In the genomic region with DNA sequence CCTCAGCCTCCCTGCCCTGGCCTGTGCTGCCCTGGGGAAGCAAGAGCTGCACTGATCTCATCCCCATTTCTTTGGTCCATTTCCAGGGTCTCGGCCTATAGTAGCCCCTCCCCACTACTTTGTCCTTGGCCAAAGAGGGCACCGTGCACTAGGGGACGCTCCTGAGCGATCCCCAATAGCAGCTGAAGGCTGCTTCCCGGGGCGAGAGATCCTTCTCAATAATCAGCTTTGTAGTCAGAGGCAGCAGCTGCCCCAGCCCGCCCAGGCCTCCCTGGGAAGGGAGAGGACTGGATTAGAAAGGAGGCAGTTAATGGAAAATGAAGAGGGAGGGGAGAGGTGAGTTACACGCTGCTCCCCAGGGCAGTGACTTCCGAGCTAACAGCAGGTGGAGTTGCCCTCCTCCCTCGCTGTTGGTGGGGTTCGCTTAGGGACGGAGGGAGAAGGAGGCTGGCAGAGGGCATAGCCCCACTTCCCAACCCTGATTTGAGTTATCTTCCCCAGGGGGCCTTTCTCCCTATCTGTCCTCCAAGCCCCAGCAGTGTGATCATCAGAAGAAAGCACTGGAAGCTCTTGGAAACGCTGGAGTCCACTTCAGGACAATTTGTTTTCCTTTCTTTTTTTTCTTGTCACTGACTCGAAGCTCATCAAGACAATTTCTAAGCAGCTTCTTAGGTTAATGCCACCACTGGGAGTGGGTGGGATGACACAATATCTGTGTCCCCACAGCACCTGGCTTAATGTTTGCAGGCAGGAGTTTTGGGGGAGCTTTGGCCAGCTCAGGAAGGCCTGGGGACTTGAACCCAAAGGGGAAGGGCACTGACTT, we compare ENCODE assay signal across 8 cellular contexts. TPM values are rescaled to one million over a fixed set of nuclear protein-coding genes. Genes with fewer than 3 reads are reported as not detected.
DNase-seq lines count a peak whose midpoint lies in the region; ATAC-seq, FAIRE-seq and TF ChIP-seq lines count a peak whose summit lies in the region.

No MANE protein-coding gene starts in this region.

- no peaks in the 10 kb centered on the region for H3K9me3 Mint-ChIP-seq in astrocyte (ENCODE audit: unreplicated experiment)

- no peak overlapping the region for H2AFZ ChIP-seq in astrocyte (ENCODE audit: low read depth, low read length)

- no peaks in the 10 kb centered on the region for H3K27me3 Mint-ChIP-seq in astrocyte (ENCODE audit: low read depth, unreplicated experiment)

- peak overlapping the region; percentile 93 for H3K27ac Mint-ChIP-seq in astrocyte (ENCODE audit: unreplicated experiment)

- no peak for ATAC-seq in HG02588 (IDR thresholded peaks at IDR 0.05; ENCODE audit: unreplicated experiment)

- H3K27ac ChIP-seq in astrocyte (ENCODE audit: low read depth, low read length) = peak overlapping the region; percentile 98

- peaks cover 18% of the 10 kb centered on the region for H3K27me3 ChIP-seq in H7 (ENCODE audit: control insufficient read depth, insufficient read depth, low read length)
- no peaks in the 10 kb centered on the region for H3K27me3 ChIP-seq in astrocyte (ENCODE audit: insufficient read depth, low read length)
- H3K27me3 ChIP-seq in skeletal muscle satellite cell (ENCODE audit: control insufficient read depth, insufficient read depth, low read length) = no peaks in the 10 kb centered on the region

- peaks cover 86% of the 10 kb centered on the region for H3K79me2 ChIP-seq in astrocyte (ENCODE audit: insufficient read depth, low read length)

- peak overlapping the region; percentile 91 for H3K4me3 Mint-ChIP-seq in astrocyte (ENCODE audit: unreplicated experiment)

- TF ChIP-seq CTCF in astrocyte (IDR thresholded peaks at IDR 0.05; ENCODE audit: insufficient read depth, low read depth, low read length) = no peak

- H3K36me3 ChIP-seq in H7 (replicated peaks; ENCODE audit: control insufficient read depth, insufficient read depth, low read length) (no peaks in the 10 kb centered on the region), astrocyte (ENCODE audit: insufficient read depth, low read length) (no peaks in the 10 kb centered on the region), skeletal muscle satellite cell (ENCODE audit: insufficient read depth, low read length) (peaks cover 22% of the 10 kb centered on the region)

- H3K9me3 ChIP-seq in astrocyte (ENCODE audit: insufficient read depth, low read depth, low read length) = no peaks in the 10 kb centered on the region
- H3K9me3 ChIP-seq in skeletal muscle satellite cell (replicated peaks; ENCODE audit: low read length) = no peaks in the 10 kb centered on the region

- H3K4me1 ChIP-seq in astrocyte (ENCODE audit: insufficient read depth, low read length) (peaks cover 27% of the 10 kb centered on the region), skeletal muscle satellite cell (ENCODE audit: control insufficient read depth, insufficient read depth, low read length) (peaks cover 35% of the 10 kb centered on the region)

- peaks cover 70% of the 10 kb centered on the region for H4K20me1 ChIP-seq in astrocyte (ENCODE audit: insufficient read depth, low read length)

- H3K4me2 ChIP-seq in astrocyte (ENCODE audit: low read length) = peak overlapping the region; percentile 96
- peak overlapping the region; percentile 90 for H3K4me2 ChIP-seq in skeletal muscle satellite cell (ENCODE audit: low read length)

- H3K36me3 Mint-ChIP-seq in astrocyte (ENCODE audit: low read depth, unreplicated experiment) = peaks cover 7% of the 10 kb centered on the region

- no peak overlapping the region for H3K4me3 ChIP-seq in H7 (ENCODE audit: insufficient read depth, low read depth, low read length)
- H3K4me3 ChIP-seq in astrocyte (ENCODE audit: insufficient read depth, low read depth, low read length) = peak overlapping the region; percentile 81
- peak overlapping the region; percentile 78 for H3K4me3 ChIP-seq in skeletal muscle satellite cell (ENCODE audit: low read length)

- H3K4me1 Mint-ChIP-seq in astrocyte (ENCODE audit: low read depth, unreplicated experiment) = peaks cover 37% of the 10 kb centered on the region

- H3K9ac ChIP-seq in astrocyte (ENCODE audit: low read length) (peak overlapping the region; percentile 97), skeletal muscle satellite cell (ENCODE audit: low read depth, low read length) (peak overlapping the region; percentile 94)

- peak; percentile 93 for DNase-seq in H7
- DNase-seq in astrocyte (ENCODE audit: low read depth) = no peak
- DNase-seq in iPS DF 4.7 (ENCODE audit: extremely low read depth, low spot score) = peak; percentile 56
- no peak for DNase-seq in AML-193 (lab: John Stamatoyannopoulos, UW)
- no peak for DNase-seq in HTR-8/SVneo (ENCODE audit: insufficient read length, low spot score)
- no peak for DNase-seq in central memory CD4-positive, alpha-beta T cell

- no peak for FAIRE-seq in astrocyte (lab: Jason Lieb, UNC)
- no peak for FAIRE-seq in HTR-8/SVneo (lab: Jason Lieb, UNC)

RNA-seq across cellular contexts. Expression of gene MXRA7, which starts 2.6 kb away (rescaled TPM):
- 38.2 and 59.3 TPM in 2 replicates for total RNA-seq in H7 (2014; rRNA removed; shearing (Covaris generic))
- 177 and 179 TPM in 2 replicates for total RNA-seq in astrocyte
- 186 and 268 TPM in 2 replicates for total RNA-seq in skeletal muscle satellite cell (2012; rRNA removed)

RNA-seq across cellular contexts. Expression of gene JMJD6, which starts 18.2 kb away (rescaled TPM):
- 16.5 and 16.8 TPM in 2 replicates for total RNA-seq in H7 (2014; rRNA removed; shearing (Covaris generic))
- total RNA-seq in astrocyte = 45.5 and 47.2 TPM in 2 replicates
- total RNA-seq in skeletal muscle satellite cell (2012; rRNA removed) = 21.0 and 22.7 TPM in 2 replicates

RNA-seq across cellular contexts. Expression of gene METTL23, which starts 18.4 kb away (rescaled TPM):
- total RNA-seq in H7 (2014; rRNA removed; shearing (Covaris generic)) = 50.0 and 54.4 TPM in 2 replicates
- 24.3 and 26.0 TPM in 2 replicates for total RNA-seq in astrocyte
- 25.1 and 32.2 TPM in 2 replicates for total RNA-seq in skeletal muscle satellite cell (2012; rRNA removed)

RNA-seq across cellular contexts. Expression of gene SRSF2, which starts 28.9 kb away (rescaled TPM):
- 327 and 489 TPM in 2 replicates for total RNA-seq in H7 (2014; rRNA removed; shearing (Covaris generic))
- 143 and 176 TPM in 2 replicates for total RNA-seq in astrocyte
- 193 and 226 TPM in 2 replicates for total RNA-seq in skeletal muscle satellite cell (2012; rRNA removed)

RNA-seq across cellular contexts. Expression of gene MFSD11, which starts 29.7 kb away (rescaled TPM):
- total RNA-seq in H7 (2014; rRNA removed; shearing (Covaris generic)) = 11.1 and 16.5 TPM in 2 replicates
- total RNA-seq in astrocyte = 20.1 and 20.9 TPM in 2 replicates
- 24.6 and 27.7 TPM in 2 replicates for total RNA-seq in skeletal muscle satellite cell (2012; rRNA removed)

Comparison
In these comparisons a context has a peak if more than half of its experiments do, and no peak if none do; other contexts are left out.
1. DNase-seq: peak in H7 (single experiment) and iPS DF 4.7 (single experiment); none in astrocyte (single experiment), AML-193 (0 of 2), HTR-8/SVneo (single experiment) and central memory CD4-positive, alpha-beta T cell (single experiment).